6 cellular contexts compared by ENCODE assay signal in genomic region chr5:15506146-15506545, GRCh38. TPM values are rescaled to one million over a fixed set of nuclear protein-coding genes. Genes with fewer than 3 reads are reported as not detected.
"Had no signal": no experiment of that assay in that cellular context is flagged by ENCODE, and none has a peak within 500 bp of the region (broad histone marks: within the 10 kb centered on the region; RNA-seq: fewer than 3 reads in every experiment).

No MANE protein-coding gene starts in this region.

- H3K27ac Mint-ChIP-seq: GM23338 had no signal

- DNase-seq: H9, HCEC 1CT, IMR-90 had no signal

- H3K4me3 Mint-ChIP-seq: GM23338, H9 had no signal

- H2AFZ ChIP-seq: GM23338 had no signal

- H3K4me3 ChIP-seq: GM23338, K562 had no signal

- ATAC-seq: GM23338, K562 had no signal

- H3K4me2 ChIP-seq: GM23338 had no signal

- H3K9me3 Mint-ChIP-seq: GM23338, H9 had no signal

RNA-seq across cellular contexts. Expression of gene FBXL7, which starts 6.2 kb away (rescaled TPM):
- total RNA-seq: HT-29 had no signal
